19 cellular contexts compared by ENCODE assay signal in the genomic region with DNA sequence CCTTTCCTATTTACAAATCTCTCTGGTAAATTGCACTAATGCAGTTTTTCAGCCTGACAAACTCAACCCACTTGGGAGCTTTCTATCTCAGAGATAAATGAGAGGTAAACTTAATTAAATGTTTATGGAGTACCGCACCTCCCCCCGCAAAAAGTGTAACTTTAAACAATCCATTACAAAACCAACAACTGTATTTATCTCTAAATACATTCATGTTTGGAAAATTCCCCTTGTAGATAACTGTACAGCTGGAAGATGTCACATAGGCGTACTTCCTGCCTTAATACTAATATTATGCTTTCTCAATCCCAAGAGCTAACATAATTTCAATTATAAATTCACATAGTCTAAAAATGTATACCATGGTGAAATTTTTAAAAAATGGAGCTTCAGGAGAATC.
A peak's percentile ranks its signal among the peaks of the same experiment; 100 is the strongest.
DNase-seq lines count a peak whose midpoint lies in the region; ATAC-seq and TF ChIP-seq lines count a peak whose summit lies in the region.
"Had no signal": no experiment of that assay in that cellular context is flagged by ENCODE, and none has a peak within 500 bp of the region (broad histone marks: within the 10 kb centered on the region; RNA-seq: fewer than 3 reads in every experiment).

No MANE protein-coding gene starts in this region.

- H2BK5ac ChIP-seq in H9 (ENCODE audit: insufficient read length, low read length) = no peak overlapping the region

- H3K27ac Mint-ChIP-seq in mesothelial cell of epicardium = peak overlapping the region; percentile 2
- H3K27ac Mint-ChIP-seq in H9 = no peak overlapping the region
- H3K27ac Mint-ChIP-seq: CD4-positive, alpha-beta T cell; GM23338; IgD-negative memory B cell had no signal

- no peak for DNase-seq in SK-N-MC (ENCODE audit: low read depth, low spot score)
- DNase-seq in fibroblast of villous mesenchyme (ENCODE audit: low read depth) = peak; percentile 80
- DNase-seq in mesothelial cell of epicardium (ENCODE audit: low spot score in 2 of 2, unreplicated experiment in 2 of 2) = no peak
- DNase-seq in uterus = no peak
- no peak for DNase-seq in foreskin keratinocyte
- no peak for DNase-seq in UCSD-AML1 (lab: John Stamatoyannopoulos, UW; ENCODE audit: unreplicated experiment)
- no peak for DNase-seq in NCI-H128 (lab: John Stamatoyannopoulos, UW; ENCODE audit: unreplicated experiment)
- DNase-seq in H9 = no peak
- DNase-seq: AML-193; Caco-2; CD4-positive, alpha-beta T cell; DMS79; GDM1; H7; KBM-7 had no signal

- H2BK20ac ChIP-seq in H9 (ENCODE audit: low read depth, low read length, poor library complexity, severe bottlenecking) = no peak overlapping the region

- H3K23ac ChIP-seq in H9 (ENCODE audit: insufficient read length, low read depth, low read length) = no peak overlapping the region

- H3K23me2 ChIP-seq in H9 (ENCODE audit: insufficient read length, low read depth, low read length, poor library complexity, severe bottlenecking) = no peaks in the 10 kb centered on the region

- no peak overlapping the region for H3K14ac ChIP-seq in H9 (ENCODE audit: insufficient read depth, low read length)

- H3K4me2 ChIP-seq in H9 (ENCODE audit: insufficient read depth, insufficient read length, low read length) = no peak overlapping the region
- H3K4me2 ChIP-seq: GM23338 had no signal

- H3K9ac ChIP-seq in SK-N-MC (ENCODE audit: insufficient read length) = no peak overlapping the region
- H3K9ac ChIP-seq in H9 (ENCODE audit: extremely low read depth, insufficient read length, low read length) = no peak overlapping the region

- intact Hi-C loops in uterus (cut with DNase I; ENCODE audit: low total_unique reads) = no loop called here

- H2BK120ac ChIP-seq in H9 (ENCODE audit: low read depth, low read length, poor library complexity, severe bottlenecking) = no peak overlapping the region

- H3K9me3 Mint-ChIP-seq in mesothelial cell of epicardium (peaks cover 11% of the 10 kb centered on the region), H9 (no peaks in the 10 kb centered on the region)
- H3K9me3 Mint-ChIP-seq: CD4-positive, alpha-beta T cell; GM23338 had no signal

- H3K36me3 ChIP-seq in SK-N-MC (ENCODE audit: insufficient read depth, low read length) (0 out of 2 replicates have a peak, but pooled peaks cover under 1% of the 10 kb centered on the region), uterus (no peaks in the 10 kb centered on the region)

- H2BK15ac ChIP-seq in H9 (ENCODE audit: low read depth, low read length) = no peak overlapping the region

- H3K27me3 ChIP-seq in uterus (no peaks in the 10 kb centered on the region), foreskin keratinocyte (no peaks in the 10 kb centered on the region), H9 (ENCODE audit: insufficient read depth, low read length) (no peaks in the 10 kb centered on the region)

- no peak overlapping the region for H3K4ac ChIP-seq in H9 (ENCODE audit: low read depth, low read length)

- H4K91ac ChIP-seq in H9 (ENCODE audit: insufficient read length, low read depth, low read length) = no peak overlapping the region

- H4K8ac ChIP-seq in H9 (replicated peaks; ENCODE audit: insufficient read length, low read depth, low read length) = no peak overlapping the region

- H3K4me3 ChIP-seq in SK-N-MC (peak overlapping the region; percentile 7; the same call in 1 of the 2 replicates), fibroblast of villous mesenchyme (ENCODE audit: low read depth, low read length) (no peak overlapping the region), uterus (no peak overlapping the region)
- H3K4me3 ChIP-seq: GM23338 had no signal

- no peak for ATAC-seq in foreskin keratinocyte

- no peaks in the 10 kb centered on the region for H3K36me3 Mint-ChIP-seq in mesothelial cell of epicardium
- no peaks in the 10 kb centered on the region for H3K36me3 Mint-ChIP-seq in H9 (ENCODE audit: insufficient read depth in 1 of 3, low read depth in 3 of 3)
- H3K36me3 Mint-ChIP-seq: IgD-negative memory B cell had no signal

- TF ChIP-seq CTCF in fibroblast of villous mesenchyme (IDR thresholded peaks at IDR 0.05; ENCODE audit: insufficient read depth, low read depth, low read length) (no peak), mesothelial cell of epicardium (IDR thresholded peaks at IDR 0.05; ENCODE audit: unreplicated experiment) (no peak), uterus (IDR thresholded peaks at IDR 0.05) (no peak), foreskin keratinocyte (conservative IDR thresholded peaks at IDR 0.05) (no peak), H9 (conservative IDR thresholded peaks at IDR 0.05) (no peak)

- H3K18ac ChIP-seq in H9 (ENCODE audit: insufficient read length, low read depth, low read length) = no peak overlapping the region

- no peaks in the 10 kb centered on the region for H3K79me1 ChIP-seq in H9 (ENCODE audit: insufficient read depth, low read depth, low read length, poor library complexity, severe bottlenecking)

- no peak overlapping the region for H3T11ph ChIP-seq in H9 (ENCODE audit: low read length)

- WGBS in H9 (ENCODE audit: extremely low coverage, insufficient read length, low lambda C conversion rate) = no CpG with 5 or more reads among the region's 3 CpGs

- no peak overlapping the region for H2BK12ac ChIP-seq in H9 (ENCODE audit: insufficient read length, low read depth, low read length)

- H3K79me2 ChIP-seq in H9 (ENCODE audit: insufficient read depth, low read length) = no peaks in the 10 kb centered on the region

- H3K56ac ChIP-seq in H9 (ENCODE audit: insufficient read length, low read depth, low read length) = no peak overlapping the region

- H4K20me1 ChIP-seq in H9 (ENCODE audit: control insufficient read depth, insufficient read depth, insufficient read length) = no peaks in the 10 kb centered on the region

- H3K4me1 ChIP-seq in uterus (peaks cover 0 to 23% of the 10 kb centered on the region in 2 donors), foreskin keratinocyte (no peaks in the 10 kb centered on the region), H9 (ENCODE audit: insufficient read depth, low read length) (no peaks in the 10 kb centered on the region; the same call in 1 of the 2 replicates)
- H3K4me1 ChIP-seq: Caco-2 had no signal

- H2AK5ac ChIP-seq in H9 (ENCODE audit: insufficient read length, low read length) = no peak overlapping the region

- peaks cover 7% of the 10 kb centered on the region for H3K27me3 Mint-ChIP-seq in mesothelial cell of epicardium (ENCODE audit: low read depth)
- H3K27me3 Mint-ChIP-seq in H9 (ENCODE audit: low read depth) = no peaks in the 10 kb centered on the region
- H3K27me3 Mint-ChIP-seq: IgD-negative memory B cell had no signal

- TF ChIP-seq POLR2A in uterus (IDR thresholded peaks at IDR 0.05) = no peak

- H3K27ac ChIP-seq in SK-N-MC (peak overlapping the region; percentile 88), uterus (peak overlapping the region; percentile 66), foreskin keratinocyte (no peak overlapping the region), H9 (ENCODE audit: insufficient read length, low read depth, low read length) (no peak overlapping the region)
- H3K27ac ChIP-seq: C4-2B, HL-60 had no signal

- no peaks in the 10 kb centered on the region for H3K9me3 ChIP-seq in SK-N-MC (ENCODE audit: low read depth, low read length)
- no peaks in the 10 kb centered on the region for H3K9me3 ChIP-seq in uterus
- H3K9me3 ChIP-seq in H9 (ENCODE audit: control insufficient read depth, low read depth, low read length) = no peaks in the 10 kb centered on the region
- H3K9me3 ChIP-seq: Caco-2 had no signal

- H3K4me3 Mint-ChIP-seq in mesothelial cell of epicardium (no peak overlapping the region), H9 (no peak overlapping the region)
- H3K4me3 Mint-ChIP-seq: CD4-positive, alpha-beta T cell; GM23338; IgD-negative memory B cell had no signal

- H2AFZ ChIP-seq in H9 (ENCODE audit: low read length) = no peak overlapping the region
- H2AFZ ChIP-seq: GM23338 had no signal

- H4K5ac ChIP-seq in H9 (ENCODE audit: insufficient read length, low read depth, low read length) = no peak overlapping the region

- H3K4me1 Mint-ChIP-seq in mesothelial cell of epicardium (peaks cover 24% of the 10 kb centered on the region), H9 (peaks cover 17 to 20% of the 10 kb centered on the region in 2 experiments)
- H3K4me1 Mint-ChIP-seq: IgD-negative memory B cell had no signal

Comparison
In these comparisons a context has a peak if more than half of its experiments do, and no peak if none do; other contexts are left out.
1. H3K27ac ChIP-seq: peak in SK-N-MC (single experiment) and uterus (2 of 2); none in foreskin keratinocyte (single experiment) and H9 (single experiment).